17 cellular contexts compared by ENCODE assay signal in genomic region chr6:105067329-105067728, GRCh38.
"Had no signal": no experiment of that assay in that cellular context is flagged by ENCODE, and none has a peak within 500 bp of the region (broad histone marks: within the 10 kb centered on the region; RNA-seq: fewer than 3 reads in every experiment).

No MANE protein-coding gene starts in this region.

- H3K9me3 Mint-ChIP-seq: dendritic cell treated with granulocyte-macrophage colony-stimulating factor and Interleukin-4, amounts not matched to agents 40 ng/mL and 50 ng/mL, for 4 days; natural killer cell; neural crest cell had no signal

- H3K27me3 ChIP-seq: right atrium auricular region, tibial artery, vagina had no signal

- H3K4me1 Mint-ChIP-seq: natural killer cell had no signal

- H3K36me3 Mint-ChIP-seq: natural killer cell had no signal

- H3K4me1 ChIP-seq: esophagus squamous epithelium, foreskin keratinocyte, right atrium auricular region, suprapubic skin, tibial artery, upper lobe of right lung, vagina had no signal

- H3K27ac ChIP-seq: esophagus squamous epithelium, foreskin keratinocyte, right atrium auricular region, suprapubic skin, tibial artery, upper lobe of right lung, vagina had no signal

- H3K4me3 ChIP-seq: esophagus squamous epithelium, right atrium auricular region, suprapubic skin, tibial artery, upper lobe of right lung, vagina had no signal

- DNase-seq: esophagus squamous epithelium; foreskin keratinocyte; hippocampal formation; islet precursor cell; mammary epithelial cell; natural killer cell; posterior cingulate gyrus; small intestine; stimulated activated CD4-positive, alpha-beta T cell treated with anti-CD3 and anti-CD28 coated beads, Interleukin-12 subunit alpha, Interleukin-12 subunit beta, amount 100 ng/mL, for 4 hours; stimulated activated naive CD4-positive, alpha-beta T cell treated with Interleukin-2 at 50 U/mL for 16 hours; tibial artery; upper lobe of right lung had no signal

- H3K9me3 ChIP-seq: esophagus squamous epithelium, right atrium auricular region, suprapubic skin, tibial artery, upper lobe of right lung, vagina had no signal

- H3K4me3 Mint-ChIP-seq: dendritic cell treated with granulocyte-macrophage colony-stimulating factor and Interleukin-4, amounts not matched to agents 40 ng/mL and 50 ng/mL, for 4 days; natural killer cell; neural crest cell had no signal

- H3K27ac Mint-ChIP-seq: dendritic cell treated with granulocyte-macrophage colony-stimulating factor and Interleukin-4, amounts not matched to agents 40 ng/mL and 50 ng/mL, for 4 days; natural killer cell had no signal

- H3K36me3 ChIP-seq: esophagus squamous epithelium, right atrium auricular region, suprapubic skin, tibial artery, upper lobe of right lung, vagina had no signal
